In genomic region chr6:149380523-149380922, GRCh38 we compare ENCODE assay signal across 1 cellular context.
TF ChIP-seq lines count a peak whose summit lies in the region.

No MANE protein-coding gene starts in this region.

TF ChIP-seq in IMR-90, 13 proteins besides CTCF, POLR2A, EP300 and RAD21:
- TF ChIP-seq RFX5 (IDR thresholded peaks at IDR 0.05; ENCODE audit: low read depth, low read length) (no peak), MAFK (IDR thresholded peaks at IDR 0.05; ENCODE audit: low read depth, low read length) (no peak), RCOR1 (IDR thresholded peaks at IDR 0.05; ENCODE audit: insufficient replicate concordance, low read length) (no peak), CEBPB (IDR thresholded peaks at IDR 0.05; ENCODE audit: low read depth, low read length) (no peak), BHLHE40 (IDR thresholded peaks at IDR 0.05; ENCODE audit: low read depth, low read length) (no peak)
TF ChIP-seq in IMR-90: peak in this region for 0.
